ENCODE assay signal across 8 cellular contexts in the genomic region with DNA sequence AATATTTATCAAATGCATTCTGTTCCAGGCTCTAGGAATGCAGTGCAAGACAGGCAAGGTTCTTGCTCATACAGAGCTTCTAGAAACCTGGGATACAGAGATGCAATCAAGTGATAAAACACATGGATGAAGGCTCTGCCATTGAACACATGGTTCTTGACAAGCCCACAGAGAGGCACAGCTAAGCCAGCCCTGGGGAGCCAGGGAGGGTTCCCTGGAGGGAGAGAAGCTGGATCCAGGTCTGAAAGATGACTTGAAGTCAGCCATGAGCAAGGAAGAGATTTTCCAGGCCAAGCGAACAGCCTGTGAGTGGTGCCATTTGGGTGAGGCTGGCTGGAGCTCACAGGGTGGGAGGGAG.
A peak's percentile ranks its signal among the peaks of the same experiment; 100 is the strongest.
DNase-seq lines count a peak whose midpoint lies in the region; ATAC-seq, FAIRE-seq and TF ChIP-seq lines count a peak whose summit lies in the region.

No MANE protein-coding gene starts in this region.

- H3K4me1 ChIP-seq in gastroesophageal sphincter: peaks cover 0 to 56% (median 24%) of the 10 kb centered on the region in 3 donors

- DNase-seq in skeletal muscle cell (ENCODE audit: low read depth) (no peak), D721Med (ENCODE audit: insufficient read length, low spot score) (no peak), OCI-M1 (lab: John Stamatoyannopoulos, UW) (no peak), HCEC 1CT (no peak)

- 89% methylated on average over 1 of the region's 1 CpG; no CpG with 5 or more reads in 1 of the 2 donors for WGBS in gastroesophageal sphincter (ENCODE audit: low coverage in 1 of 2), 2 donors

- no peak for TF ChIP-seq EP300 in gastroesophageal sphincter (IDR thresholded peaks at IDR 0.05)

- H3K36me3 ChIP-seq in gastroesophageal sphincter: no peaks in the 10 kb centered on the region

- no peaks in the 10 kb centered on the region for H3K9me3 ChIP-seq in gastroesophageal sphincter

- H3K27ac ChIP-seq in VCaP: peak overlapping the region; percentile 73
- peak overlapping the region; percentile 39 to 97 (median 92) for H3K27ac ChIP-seq in gastroesophageal sphincter

- no peak for FAIRE-seq in D721Med (lab: Jason Lieb, UNC)

- H3K27me3 ChIP-seq in gastroesophageal sphincter: no peaks in the 10 kb centered on the region

- ATAC-seq in GM18907 (IDR thresholded peaks at IDR 0.05; ENCODE audit: unreplicated experiment) (peak; percentile 0), gastroesophageal sphincter (no peak), HG03432 (IDR thresholded peaks at IDR 0.05; ENCODE audit: unreplicated experiment) (no peak)

- no peak for TF ChIP-seq CTCF in VCaP (conservative IDR thresholded peaks at IDR 0.05)
- TF ChIP-seq CTCF in gastroesophageal sphincter (IDR thresholded peaks at IDR 0.05): no peak
- TF ChIP-seq CTCF in D721Med (IDR thresholded peaks at IDR 0.05; ENCODE audit: insufficient read depth, missing control alignments): no peak

- no peak for TF ChIP-seq POLR2A in gastroesophageal sphincter (IDR thresholded peaks at IDR 0.05)

- H3K4me3 ChIP-seq in gastroesophageal sphincter (peak overlapping the region; percentile 22 to 58), skeletal muscle cell (ENCODE audit: low read depth, low read length) (peak overlapping the region; percentile 34)
